In the genomic region with DNA sequence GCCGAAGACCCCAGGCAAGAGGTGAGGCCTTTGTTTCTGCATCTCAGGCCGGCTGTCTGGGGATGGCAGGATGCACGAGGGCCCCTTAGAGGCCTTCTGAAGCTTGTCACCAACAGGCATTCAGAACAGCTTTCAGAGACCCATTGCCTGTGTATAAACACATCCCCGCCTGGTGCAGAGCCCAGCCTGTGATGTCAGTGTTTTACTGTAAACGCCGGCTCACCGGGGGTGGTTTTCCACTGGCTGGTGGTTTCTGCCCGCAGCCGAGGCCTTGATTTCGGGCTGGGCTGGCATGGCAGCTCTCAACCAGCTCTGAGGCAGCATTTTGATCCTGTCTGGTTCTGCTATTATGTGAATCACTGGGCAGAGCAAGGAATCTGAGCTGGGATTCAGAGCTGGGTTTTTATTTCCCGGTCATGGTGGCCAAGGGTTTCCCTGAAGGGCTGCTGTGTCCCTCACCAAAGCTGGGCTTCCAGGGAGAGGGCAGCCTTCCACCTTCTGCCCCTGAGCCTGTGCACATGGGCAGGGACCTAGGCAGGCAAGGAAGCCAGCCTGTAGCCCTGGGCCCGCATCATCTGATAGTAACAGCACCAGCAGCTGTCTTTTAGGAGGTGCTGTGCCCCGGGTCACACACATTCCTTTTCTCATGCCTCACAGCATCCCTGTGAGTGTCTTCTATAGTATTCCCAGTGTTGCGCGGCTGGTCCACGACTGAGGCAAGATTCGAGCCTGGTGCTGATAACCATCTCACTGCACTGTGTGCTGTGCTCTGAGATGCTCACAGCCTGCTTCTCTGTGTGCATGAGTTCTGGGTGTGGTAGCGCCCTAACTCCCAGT, we compare ENCODE assay signal across 13 cellular contexts.
A peak's percentile ranks its signal among the peaks of the same experiment; 100 is the strongest.
DNase-seq lines count a peak whose midpoint lies in the region; ATAC-seq and TF ChIP-seq lines count a peak whose summit lies in the region.
"Had no signal": no experiment of that assay in that cellular context is flagged by ENCODE, and none has a peak within 500 bp of the region (broad histone marks: within the 10 kb centered on the region; RNA-seq: fewer than 3 reads in every experiment).

No MANE protein-coding gene starts in this region.

- 57 to 70% methylated on average over 18 of the region's 18 CpGs for WGBS in esophagus, 2 donors

- H3K27ac ChIP-seq in esophagus (ENCODE audit: low read depth in 2 of 2, low read length in 1 of 2), result peak overlapping the region; percentile 72 to 88
- H3K27ac ChIP-seq: C4-2B had no signal

- no peaks in the 10 kb centered on the region for H3K9me3 ChIP-seq in esophagus (ENCODE audit: control insufficient read depth in 2 of 2, insufficient read depth in 1 of 2, low read depth in 1 of 2, low read length in 1 of 2)

- TF ChIP-seq CTCF in GM13976 (IDR thresholded peaks at IDR 0.05; ENCODE audit: borderline replicate concordance, control extremely low read depth, extremely low read depth, insufficient read depth, missing control alignments), result no peak

- in situ Hi-C loops in GM13976 (cut with MboI; ENCODE audit: low sequenced_read_pairs, unreplicated experiment), result no loop called here

- peaks cover 21 to 51% of the 10 kb centered on the region in 2 donors for H3K36me3 ChIP-seq in esophagus (ENCODE audit: control insufficient read depth in 2 of 2, insufficient read depth in 2 of 2, low read length in 1 of 2)

- peak; percentile 26 for DNase-seq in AG08395 (ENCODE audit: low spot score)
- DNase-seq in LHCN-M2 (ENCODE audit: low read depth), result peak; percentile 63
- DNase-seq in occipital lobe (lab: John Stamatoyannopoulos, UW), result peak; percentile 51
- DNase-seq in activated gamma-delta T cell treated with Interleukin-2 at 50 U/mL for 16 hours, result no peak
- no peak for DNase-seq in GM13976 (ENCODE audit: low spot score)
- DNase-seq: activated B cell treated with CpG ODN at 0.5 μM for 24 hours; activated effector memory CD4-positive, alpha-beta T cell treated with Interleukin-2 at 50 U/mL for 16 hours; NCI-H446 treated with DMSO at 0.1 percent for 48 hours had no signal

- H3K4me3 ChIP-seq in esophagus (ENCODE audit: low read depth in 1 of 2, low read length in 2 of 2), result peak overlapping the region in 1 of 2 donors; percentile 5

- ATAC-seq in HG02759 (IDR thresholded peaks at IDR 0.05; ENCODE audit: unreplicated experiment) (no peak), HG03175 (IDR thresholded peaks at IDR 0.05; ENCODE audit: unreplicated experiment) (no peak)
- ATAC-seq: Right ventricle myocardium inferior had no signal

- H3K4me1 ChIP-seq in esophagus (ENCODE audit: control insufficient read depth in 2 of 2, insufficient read depth in 2 of 2, low read length in 1 of 2), result peaks cover 4 to 17% of the 10 kb centered on the region in 2 donors

- no peaks in the 10 kb centered on the region for H3K27me3 ChIP-seq in esophagus (ENCODE audit: control insufficient read depth in 1 of 2, insufficient read depth in 2 of 2, low read length in 2 of 2)

Comparison
In these comparisons a context has a peak if more than half of its experiments do, and no peak if none do; other contexts are left out.
1. DNase-seq: peak in AG08395 (single experiment), LHCN-M2 (single experiment) and occipital lobe (single experiment); none in activated gamma-delta T cell treated with Interleukin-2 at 50 U/mL for 16 hours (single experiment) and GM13976 (single experiment).